In genomic region chr5:82274343-82275266, GRCh38 we compare ENCODE assay signal across 1 cellular context.
TF ChIP-seq lines count a peak whose summit lies in the region.

No MANE protein-coding gene starts in this region.

TF ChIP-seq in WTC11, 78 proteins besides CTCF, POLR2A, EP300 and RAD21 (continued from another document):
- TF ChIP-seq ZNF425 (CRISPR knock-in tag; conservative IDR thresholded peaks at IDR 0.05): 0 out of 2 replicates have a peak, but pooled peaks have one; percentile 71
- no peak for TF ChIP-seq RELA (CRISPR knock-in tag; IDR thresholded peaks at IDR 0.05; ENCODE audit: borderline replicate concordance)
- peak; percentile 97 for TF ChIP-seq ZNF416 (CRISPR knock-in tag; IDR thresholded peaks at IDR 0.05)
- TF ChIP-seq MYBL2 (CRISPR knock-in tag; IDR thresholded peaks at IDR 0.05): no peak
- no peak for TF ChIP-seq ELF4 (CRISPR knock-in tag; IDR thresholded peaks at IDR 0.05; ENCODE audit: low read depth)
- no peak for TF ChIP-seq ATF1 (CRISPR knock-in tag; IDR thresholded peaks at IDR 0.05)
- peak; percentile 92; the same call in 1 of the 2 replicates for TF ChIP-seq ETV6 (CRISPR knock-in tag; IDR thresholded peaks at IDR 0.05)
- TF ChIP-seq ZNF121 (CRISPR knock-in tag; IDR thresholded peaks at IDR 0.05): peak; percentile 89
- TF ChIP-seq SMAD3 (CRISPR knock-in tag; IDR thresholded peaks at IDR 0.05; ENCODE audit: borderline replicate concordance): peak; percentile 94
- no peak; the same call in 1 of the 2 replicates for TF ChIP-seq TEAD1 (CRISPR knock-in tag; IDR thresholded peaks at IDR 0.05)
- peak; percentile 74; the same call in 1 of the 2 replicates for TF ChIP-seq ZNF532 (CRISPR knock-in tag; IDR thresholded peaks at IDR 0.05; ENCODE audit: borderline replicate concordance)
- TF ChIP-seq ZNF263 (CRISPR knock-in tag; IDR thresholded peaks at IDR 0.05; ENCODE audit: low read depth): no peak
- no peak for TF ChIP-seq ZSCAN18 (CRISPR knock-in tag; IDR thresholded peaks at IDR 0.05)
- no peak for TF ChIP-seq ZNF219 (CRISPR knock-in tag; IDR thresholded peaks at IDR 0.05; ENCODE audit: borderline replicate concordance)
- TF ChIP-seq RORB (CRISPR knock-in tag; IDR thresholded peaks at IDR 0.05): no peak
- TF ChIP-seq FOXJ3 (CRISPR knock-in tag; IDR thresholded peaks at IDR 0.05; ENCODE audit: borderline replicate concordance): no peak
- TF ChIP-seq ZBTB43 (CRISPR knock-in tag; IDR thresholded peaks at IDR 0.05): no peak
- TF ChIP-seq PRDM15 (CRISPR knock-in tag; IDR thresholded peaks at IDR 0.05): no peak
- TF ChIP-seq ATF2 (CRISPR knock-in tag; IDR thresholded peaks at IDR 0.05; ENCODE audit: borderline replicate concordance, low read depth): no peak
- no peak for TF ChIP-seq FOXP4 (CRISPR knock-in tag; IDR thresholded peaks at IDR 0.05)
- no peak for TF ChIP-seq ARID4B (CRISPR knock-in tag; IDR thresholded peaks at IDR 0.05; ENCODE audit: borderline replicate concordance)
- 0 out of 2 replicates have a peak, but pooled peaks have one; percentile 52 for TF ChIP-seq CBFB (CRISPR knock-in tag; IDR thresholded peaks at IDR 0.05; ENCODE audit: low read depth)
- TF ChIP-seq IRF2 (CRISPR knock-in tag; IDR thresholded peaks at IDR 0.05; ENCODE audit: borderline replicate concordance, low read depth): no peak
